ENCODE assay signal across 10 cellular contexts in the genomic region with DNA sequence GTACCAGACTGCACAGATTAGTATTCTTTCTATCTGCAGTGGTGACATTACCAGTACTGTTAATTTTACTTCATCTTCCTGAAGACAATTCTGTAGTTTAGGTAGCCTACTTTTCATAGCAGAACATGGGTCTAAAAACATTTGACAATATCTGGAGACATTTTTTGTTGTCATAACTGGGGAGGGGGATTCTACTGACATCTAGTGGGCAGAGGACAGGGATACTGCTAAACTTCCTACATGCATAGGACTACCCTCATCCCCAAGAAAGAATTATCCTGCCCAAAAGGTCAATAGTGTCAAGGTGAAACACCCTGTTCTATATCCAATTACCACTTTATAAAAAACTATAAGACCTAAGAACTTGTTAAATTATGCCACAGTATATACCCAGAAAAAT. TPM values are rescaled to one million over a fixed set of nuclear protein-coding genes. Genes with fewer than 3 reads are reported as not detected.
A peak's percentile ranks its signal among the peaks of the same experiment; 100 is the strongest.
DNase-seq lines count a peak whose midpoint lies in the region; ATAC-seq, FAIRE-seq and TF ChIP-seq lines count a peak whose summit lies in the region.
"Had no signal": no experiment of that assay in that cellular context is flagged by ENCODE, and none has a peak within 500 bp of the region (broad histone marks: within the 10 kb centered on the region; RNA-seq: fewer than 3 reads in every experiment).

No MANE protein-coding gene starts in this region.

- H3K9ac ChIP-seq in IMR-90 (ENCODE audit: low read depth, low read length) (no peak overlapping the region), HepG2 (ENCODE audit: insufficient read depth, low read depth, low read length) (no peak overlapping the region)

- in situ Hi-C loops in IMR-90 (cut with MboI; ENCODE audit: low sequenced_read_pairs) (loop anchor here (5.0 to 10.0 kb wide), 2 partner anchors 86 to 176 kb away; no protein-coding TSS in a partner anchor), HepG2 (cut with HindIII; ENCODE audit: extremely low pct_ligation_motif_present, low pct_unique_long_range_greater_than_20kb) (no loop called here)

- no peak overlapping the region for H2BK20ac ChIP-seq in IMR-90 (ENCODE audit: low read depth, low read length)

- H3K79me1 ChIP-seq in IMR-90 (ENCODE audit: low read depth in 1 of 2, low read length in 2 of 2), result peaks cover 8 to 20% of the 10 kb centered on the region in 2 experiments; a peak in 3 of 4 replicates

- no peak overlapping the region for H4K8ac ChIP-seq in IMR-90 (ENCODE audit: low read depth in 2 of 2, low read length in 2 of 2)

- FAIRE-seq in D721Med (lab: Jason Lieb, UNC) (peak; percentile 89), HepG2 (lab: Jason Lieb, UNC) (peak; percentile 52)

- H2BK5ac ChIP-seq in IMR-90 (ENCODE audit: low read depth, low read length, poor library complexity, severe bottlenecking), result no peak overlapping the region

- H3K14ac ChIP-seq in IMR-90 (replicated peaks; ENCODE audit: low read depth, low read length), result no peak overlapping the region

- no peak overlapping the region for H3K4me3 Mint-ChIP-seq in mesothelial cell of epicardium

- H3K4me1 Mint-ChIP-seq in mesothelial cell of epicardium, result peaks cover 29% of the 10 kb centered on the region

- BruUV-seq in IMR-90 (replicated peaks; lab: Mats Ljungman, UMichigan) (no TSS peak), HepG2 (replicated peaks; lab: Mats Ljungman, UMichigan) (no TSS peak)

- H3K9me3 Mint-ChIP-seq in mesothelial cell of epicardium, result peaks cover 15% of the 10 kb centered on the region

- ATAC-seq in IMR-90 (ENCODE audit: low read depth) (no peak), HepG2 (no peak), HG03565 (IDR thresholded peaks at IDR 0.05; ENCODE audit: unreplicated experiment) (no peak), HG03139 (IDR thresholded peaks at IDR 0.05; ENCODE audit: unreplicated experiment) (no peak)

- TF ChIP-seq POLR2A in IMR-90 (IDR thresholded peaks at IDR 0.05; ENCODE audit: low read depth, low read length) (no peak), HepG2 (IDR thresholded peaks at IDR 0.05; ENCODE audit: insufficient read depth in 1 of 2, low read depth in 2 of 2, low read length in 2 of 2) (no peak)

- CTCF ChIA-PET in IMR-90 (lab: Yijun Ruan, JAX) (no interaction called here), HepG2 (lab: Yijun Ruan, JAX; ENCODE audit: low intra/inter-chr PET ratio, low total read pairs) (interaction anchor here (1.2 to 2.8 kb wide), 7 partner anchors 89 to 215 kb away, joined by 3 to 27 read pairs (median 8); no protein-coding TSS in a partner anchor)

- intact Hi-C loops in IMR-90 (cut with micrococcal nuclease), result no loop called here
- intact Hi-C loops in HepG2 (cut with micrococcal nuclease; ENCODE audit: unreplicated experiment), result loop anchor here (1.0 to 5.0 kb wide), 5 partner anchors 94 to 221 kb away; no protein-coding TSS in a partner anchor

- H3K4me1 ChIP-seq in IMR-90 (ENCODE audit: control insufficient read depth, insufficient read depth, low read length), result no peaks in the 10 kb centered on the region; the same call in 1 of the 2 replicates
- H3K4me1 ChIP-seq in HepG2 (ENCODE audit: insufficient read depth, low read length), result peaks cover 24% of the 10 kb centered on the region

- dilution Hi-C loops in IMR-90 (cut with HindIII; ENCODE audit: low sequenced_read_pairs, unreplicated experiment), result no loop called here

- no peak overlapping the region for H3K18ac ChIP-seq in IMR-90 (ENCODE audit: low read depth, low read length)

- H3K4ac ChIP-seq in IMR-90 (ENCODE audit: low read depth, low read length), result no peak overlapping the region

- H4K20me1 ChIP-seq in IMR-90 (ENCODE audit: insufficient read depth, low read length) (no peaks in the 10 kb centered on the region), HepG2 (ENCODE audit: insufficient read depth, low read length) (no peaks in the 10 kb centered on the region)

- peaks cover 21% of the 10 kb centered on the region for H3K79me2 ChIP-seq in HepG2 (ENCODE audit: insufficient read depth, low read length)

- peak; percentile 71 for TF ChIP-seq CTCF in D721Med (IDR thresholded peaks at IDR 0.05; ENCODE audit: insufficient read depth, missing control alignments)
- TF ChIP-seq CTCF in IMR-90 (conservative IDR thresholded peaks at IDR 0.05; ENCODE audit: low read depth, low read length), result peak; percentile 40
- peak; percentile 79 for TF ChIP-seq CTCF in HepG2 (CRISPR knock-in tag; IDR thresholded peaks at IDR 0.05)
- no peak for TF ChIP-seq CTCF in mesothelial cell of epicardium (IDR thresholded peaks at IDR 0.05; ENCODE audit: unreplicated experiment)

- H3K23ac ChIP-seq in IMR-90 (ENCODE audit: low read depth, low read length), result no peak overlapping the region

- no peak overlapping the region for H3K4me2 ChIP-seq in IMR-90 (ENCODE audit: low read depth, low read length)
- no peak overlapping the region for H3K4me2 ChIP-seq in HepG2 (ENCODE audit: low read depth, low read length)

- no peak overlapping the region for H4K5ac ChIP-seq in IMR-90 (ENCODE audit: low read depth, low read length)

- no peak for TF ChIP-seq EP300 in HepG2 (IDR thresholded peaks at IDR 0.05; ENCODE audit: low read depth in 2 of 2, low read length in 2 of 2)
- no peak for TF ChIP-seq EP300 in HepG2 (CRISPR knock-in tag; IDR thresholded peaks at IDR 0.05; ENCODE audit: borderline replicate concordance)

- no peak overlapping the region for H3K4me3 ChIP-seq in IMR-90 (ENCODE audit: insufficient read depth, low read depth, low read length)
- no peak overlapping the region for H3K4me3 ChIP-seq in HepG2 (replicated peaks in 1 of 3; ENCODE audit: insufficient read depth in 1 of 3, low read depth in 2 of 3, low read length in 3 of 3)

- H2AK5ac ChIP-seq in IMR-90 (ENCODE audit: low read depth, low read length), result no peak overlapping the region

- no peak overlapping the region for H2BK15ac ChIP-seq in IMR-90 (ENCODE audit: low read depth, low read length)

- no peak overlapping the region for H3K27ac Mint-ChIP-seq in mesothelial cell of epicardium

- H3K27ac ChIP-seq in IMR-90 (ENCODE audit: insufficient read depth, low read length) (no peak overlapping the region), HepG2 (ENCODE audit: extremely low read length, insufficient read depth, low read length) (no peak overlapping the region)

- H3K9me3 ChIP-seq in IMR-90 (ENCODE audit: control insufficient read depth, insufficient read depth, low read length), result no peaks in the 10 kb centered on the region
- H3K9me3 ChIP-seq in HepG2 (ENCODE audit: low read length), result peaks cover 8% of the 10 kb centered on the region; the same call in 1 of the 2 replicates

- no peaks in the 10 kb centered on the region for H3K36me3 ChIP-seq in IMR-90 (ENCODE audit: control insufficient read depth, insufficient read depth, low read length)
- H3K36me3 ChIP-seq in HepG2 (replicated peaks in 1 of 2; ENCODE audit: control insufficient read depth in 1 of 2, insufficient read depth in 2 of 2, low read length in 2 of 2), result no peaks in the 10 kb centered on the region

- no peak overlapping the region for H2AK9ac ChIP-seq in IMR-90 (replicated peaks; ENCODE audit: low read depth, low read length, poor library complexity)

- H3K27me3 ChIP-seq in IMR-90 (ENCODE audit: control insufficient read depth, insufficient read depth, low read length) (no peaks in the 10 kb centered on the region; the same call in 1 of the 2 replicates), HepG2 (ENCODE audit: control insufficient read depth in 1 of 2, insufficient read depth in 2 of 2, low read length in 2 of 2) (no peaks in the 10 kb centered on the region; a peak in 1 of 5 replicates)

- H2AFZ ChIP-seq in IMR-90 (replicated peaks; ENCODE audit: low read length, poor library complexity), result no peak overlapping the region
- no peak overlapping the region for H2AFZ ChIP-seq in HepG2 (ENCODE audit: low read length)

- POLR2A ChIA-PET in IMR-90 (lab: Charles Lee; ENCODE audit: unreplicated experiment), result no interaction called here
- POLR2A ChIA-PET in HepG2 (lab: Yijun Ruan, JAX), result interaction anchor here (1.0 kb wide), 1 partner anchor 179 kb away, joined by 4 read pairs; no protein-coding TSS in a partner anchor

- DNase-seq in D721Med (ENCODE audit: insufficient read length, low spot score) (no peak), IMR-90 (peak; percentile 27), SHP77 (lab: John Stamatoyannopoulos, UW) (peak; percentile 38 to 49), HepG2 (ENCODE audit: low spot score) (peak; percentile 65), mesothelial cell of epicardium (ENCODE audit: low spot score in 2 of 2, unreplicated experiment in 2 of 2) (no peak), NCI-H2107 (lab: John Stamatoyannopoulos, UW) (no peak)
- DNase-seq: activated T-cell treated with anti-CD3 and anti-CD28 coated beads, Interleukin-2, amount 50 U/mL, for 1 hour; SW 1271 had no signal

- peaks cover 14% of the 10 kb centered on the region for H3K36me3 Mint-ChIP-seq in mesothelial cell of epicardium

- H3K27me3 Mint-ChIP-seq in mesothelial cell of epicardium (ENCODE audit: low read depth), result no peaks in the 10 kb centered on the region

- no peak overlapping the region for H3K56ac ChIP-seq in IMR-90 (ENCODE audit: extremely low read depth, insufficient read depth, low read length)

- no peaks in the 10 kb centered on the region for H3K9me1 ChIP-seq in IMR-90 (ENCODE audit: insufficient read depth, low read length)

- no peak overlapping the region for H4K91ac ChIP-seq in IMR-90 (ENCODE audit: insufficient read depth, low read depth, low read length)

- H2BK120ac ChIP-seq in IMR-90 (ENCODE audit: low read depth, low read length), result no peak overlapping the region

- TF ChIP-seq RAD21 in IMR-90 (IDR thresholded peaks at IDR 0.05; ENCODE audit: low read length) (peak; percentile 46), HepG2 (CRISPR knock-in tag; IDR thresholded peaks at IDR 0.05) (peak; percentile 69; the same call in 1 of the 2 replicates)

RNA-seq across cellular contexts. Expression of a gene that starts 3.4 kb away (rescaled TPM):
- total RNA-seq in IMR-90 (2012; rRNA removed) (30.3 and 45.3 TPM in 2 replicates), HepG2 (2016; rRNA removed; fragmentation: Illumina TruSeq; extraction: Trizol) (12.8 and 18.8 TPM in 2 replicates), mesothelial cell of epicardium (110 to 115 TPM (median 114 TPM) in 3 replicates)
- polyA plus RNA-seq in IMR-90 (2012; rRNA removed) (15.9 and 19.1 TPM in 2 replicates), HepG2 (2011; rRNA removed) (12.2 and 18.3 TPM in 2 replicates)
- 3.7 and 4.2 TPM in 2 replicates for polyA plus RNA-seq in IMR-90 (2012; cell fraction: cytosol; rRNA removed)
- polyA plus RNA-seq in IMR-90 (2012; cell fraction: nucleus; rRNA removed; ENCODE audit: low replicate concordance), result 8.5 and 39.9 TPM in 2 replicates
- total RNA-seq in HepG2 (2016; cell fraction: cytosol; rRNA removed; fragmentation: Illumina TruSeq; extraction: Trizol; ENCODE audit: low read depth), result 3.5 and 3.8 TPM in 2 replicates
- 12.2 and 19.4 TPM in 2 replicates for total RNA-seq in HepG2 (2016; cell fraction: insoluble cytoplasmic fraction; rRNA removed; fragmentation: Illumina TruSeq; extraction: Trizol)
- total RNA-seq in HepG2 (2016; cell fraction: membrane; rRNA removed; fragmentation: Illumina TruSeq; extraction: Trizol), result 7.7 and 7.9 TPM in 2 replicates
- 21.5 and 22.3 TPM in 2 replicates for total RNA-seq in HepG2 (2016; cell fraction: nucleus; rRNA removed; fragmentation: Illumina TruSeq; extraction: Trizol)
- polyA plus RNA-seq in HepG2 (2011; cell fraction: cytosol; rRNA removed), result 5.3 and 7.0 TPM in 2 replicates
- polyA plus RNA-seq in HepG2 (2011; cell fraction: nucleus; rRNA removed), result 16.2 and 17.3 TPM in 2 replicates
- polyA plus RNA-seq in HepG2 (2012), result 9.4 and 11.6 TPM in 2 replicates
- 0.37 TPM in 2 replicates for polyA plus RNA-seq in HepG2 (2016; cell fraction: cytosol; fragmentation: Illumina TruSeq; extraction: Trizol; ENCODE audit: low read depth)
- polyA plus RNA-seq in HepG2 (2016; cell fraction: insoluble cytoplasmic fraction; fragmentation: Illumina TruSeq; extraction: Trizol; ENCODE audit: low read depth), result 13.5 and 14.2 TPM in 2 replicates
- polyA plus RNA-seq in HepG2 (2016; cell fraction: membrane; fragmentation: Illumina TruSeq; extraction: Trizol; ENCODE audit: low read depth), result 1.9 and 2.0 TPM in 2 replicates
- 22.0 and 23.1 TPM in 2 replicates for polyA plus RNA-seq in HepG2 (2016; cell fraction: nucleus; fragmentation: Illumina TruSeq; extraction: Trizol; ENCODE audit: insufficient read depth, low read depth)
- 3.3 and 11.6 TPM in 2 replicates for polyA minus RNA-seq in HepG2 (2011; rRNA and poly(A)+ RNA removed; ENCODE audit: low replicate concordance)
- polyA minus RNA-seq in HepG2 (2011; cell fraction: cytosol; rRNA and poly(A)+ RNA removed), result 13.0 and 14.2 TPM in 2 replicates
- polyA minus RNA-seq in HepG2 (2011; cell fraction: nucleus; rRNA and poly(A)+ RNA removed), result 72.7 and 82.5 TPM in 2 replicates

Comparison
In these comparisons a context has a peak if more than half of its experiments do, and no peak if none do; other contexts are left out.
1. DNase-seq: peak in IMR-90 (single experiment), SHP77 (2 of 2) and HepG2 (single experiment); none in D721Med (single experiment), mesothelial cell of epicardium (0 of 2) and NCI-H2107 (single experiment).